Comparison of ENCODE assay signal across 1 cellular context in the genomic region with DNA sequence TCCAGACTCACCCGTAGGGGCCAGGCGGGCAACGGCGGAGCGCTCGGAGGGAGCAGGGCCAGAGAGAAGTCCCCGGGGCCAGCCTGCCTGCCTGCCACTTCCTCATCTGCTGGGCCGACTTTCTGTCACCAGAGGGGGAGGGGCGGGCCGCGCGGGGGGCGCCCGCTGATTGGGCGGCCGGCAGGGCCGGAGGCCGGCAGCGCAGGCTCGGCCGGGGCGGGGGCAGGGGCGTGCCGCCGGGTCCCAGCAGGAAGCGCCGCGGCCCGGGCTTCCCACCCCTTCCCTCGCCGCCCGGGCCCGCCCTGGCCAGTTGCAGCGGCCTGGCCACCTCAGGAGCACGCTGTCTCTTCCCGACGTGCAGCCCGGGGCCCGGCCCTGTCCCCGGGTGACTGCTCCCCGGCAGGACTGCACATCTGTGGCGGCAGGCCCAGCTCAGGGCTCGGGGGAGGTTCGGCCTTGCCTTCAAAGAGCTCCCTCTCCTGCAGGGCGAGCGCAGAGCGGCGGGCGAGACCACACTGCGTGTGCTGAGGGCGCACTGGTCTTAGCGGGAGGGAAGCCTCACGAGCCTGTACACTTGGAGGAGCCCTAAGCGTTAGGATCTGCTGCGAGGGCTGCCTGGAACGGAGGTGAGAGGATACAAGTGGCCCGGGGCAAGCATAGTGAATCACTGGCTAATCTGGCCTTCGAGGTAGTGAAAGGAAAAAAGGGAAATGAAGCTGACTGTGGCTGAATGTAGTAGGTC.
TF ChIP-seq lines count a peak whose summit lies in the region.

A gene (minus strand): TSS at position 108 of the 742 bp plus-strand sequence. CDS start 2,402 bp downstream, outside the sequence.

TF ChIP-seq in K562, 482 proteins besides CTCF, POLR2A, EP300 and RAD21 (continued from another document):
- TF ChIP-seq NCOR1 (IDR thresholded peaks at IDR 0.05): no peak
- TF ChIP-seq KLF6 (CRISPR knock-in tag; IDR thresholded peaks at IDR 0.05; ENCODE audit: borderline replicate concordance): peak; percentile 70; the same call in 1 of the 2 replicates
- no peak for TF ChIP-seq CC2D1A (IDR thresholded peaks at IDR 0.05)
- no peak for TF ChIP-seq ARHGAP35 (IDR thresholded peaks at IDR 0.05; ENCODE audit: partially characterized antibody)
- TF ChIP-seq ZNF57 (CRISPR knock-in tag; IDR thresholded peaks at IDR 0.05): peak; percentile 80; the same call in 1 of the 2 replicates
- TF ChIP-seq FOSL1 (tag; conservative IDR thresholded peaks at IDR 0.05): peak; percentile 67
- TF ChIP-seq, protein P1, sequence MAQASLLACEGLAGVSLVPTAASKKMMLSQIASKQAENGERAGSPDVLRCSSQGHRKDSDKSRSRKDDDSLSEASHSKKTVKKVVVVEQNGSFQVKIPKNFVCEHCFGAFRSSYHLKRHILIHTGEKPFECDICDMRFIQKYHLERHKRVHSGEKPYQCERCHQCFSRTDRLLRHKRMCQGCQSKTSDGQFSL (CRISPR knock-in tag; IDR thresholded peaks at IDR 0.05): peak; percentile 15
- TF ChIP-seq, protein P1 (tag; IDR thresholded peaks at IDR 0.05): no peak
- TF ChIP-seq, protein P2, sequence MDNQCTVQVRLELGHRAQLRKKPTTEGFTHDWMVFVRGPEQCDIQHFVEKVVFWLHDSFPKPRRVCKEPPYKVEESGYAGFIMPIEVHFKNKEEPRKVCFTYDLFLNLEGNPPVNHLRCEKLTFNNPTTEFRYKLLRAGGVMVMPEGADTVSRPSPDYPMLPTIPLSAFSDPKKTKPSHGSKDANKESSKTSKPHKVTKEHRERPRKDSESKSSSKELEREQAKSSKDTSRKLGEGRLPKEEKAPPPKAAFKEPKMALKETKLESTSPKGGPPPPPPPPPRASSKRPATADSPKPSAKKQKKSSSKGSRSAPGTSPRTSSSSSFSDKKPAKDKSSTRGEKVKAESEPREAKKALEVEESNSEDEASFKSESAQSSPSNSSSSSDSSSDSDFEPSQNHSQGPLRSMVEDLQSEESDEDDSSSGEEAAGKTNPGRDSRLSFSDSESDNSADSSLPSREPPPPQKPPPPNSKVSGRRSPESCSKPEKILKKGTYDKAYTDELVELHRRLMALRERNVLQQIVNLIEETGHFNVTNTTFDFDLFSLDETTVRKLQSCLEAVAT (IDR thresholded peaks at IDR 0.05): peak; percentile 14 to 52; a peak in 1 of 4 replicates
- TF ChIP-seq SRF (CRISPR knock-in tag; IDR thresholded peaks at IDR 0.05): peak in 1 of 2 experiments; percentile 36; a peak in 1 of 4 replicates
- TF ChIP-seq HNRNPUL1 (IDR thresholded peaks at IDR 0.05; ENCODE audit: low read length): no peak
- peak; percentile 49; the same call in 1 of the 2 replicates for TF ChIP-seq JUND (IDR thresholded peaks at IDR 0.05; ENCODE audit: borderline replicate concordance, low read depth, low read length)
- peak; percentile 54; the same call in 1 of the 3 replicates for TF ChIP-seq JUND (tag; IDR thresholded peaks at IDR 0.05; ENCODE audit: borderline replicate concordance, low read depth, low read length)
- TF ChIP-seq, protein P3, sequence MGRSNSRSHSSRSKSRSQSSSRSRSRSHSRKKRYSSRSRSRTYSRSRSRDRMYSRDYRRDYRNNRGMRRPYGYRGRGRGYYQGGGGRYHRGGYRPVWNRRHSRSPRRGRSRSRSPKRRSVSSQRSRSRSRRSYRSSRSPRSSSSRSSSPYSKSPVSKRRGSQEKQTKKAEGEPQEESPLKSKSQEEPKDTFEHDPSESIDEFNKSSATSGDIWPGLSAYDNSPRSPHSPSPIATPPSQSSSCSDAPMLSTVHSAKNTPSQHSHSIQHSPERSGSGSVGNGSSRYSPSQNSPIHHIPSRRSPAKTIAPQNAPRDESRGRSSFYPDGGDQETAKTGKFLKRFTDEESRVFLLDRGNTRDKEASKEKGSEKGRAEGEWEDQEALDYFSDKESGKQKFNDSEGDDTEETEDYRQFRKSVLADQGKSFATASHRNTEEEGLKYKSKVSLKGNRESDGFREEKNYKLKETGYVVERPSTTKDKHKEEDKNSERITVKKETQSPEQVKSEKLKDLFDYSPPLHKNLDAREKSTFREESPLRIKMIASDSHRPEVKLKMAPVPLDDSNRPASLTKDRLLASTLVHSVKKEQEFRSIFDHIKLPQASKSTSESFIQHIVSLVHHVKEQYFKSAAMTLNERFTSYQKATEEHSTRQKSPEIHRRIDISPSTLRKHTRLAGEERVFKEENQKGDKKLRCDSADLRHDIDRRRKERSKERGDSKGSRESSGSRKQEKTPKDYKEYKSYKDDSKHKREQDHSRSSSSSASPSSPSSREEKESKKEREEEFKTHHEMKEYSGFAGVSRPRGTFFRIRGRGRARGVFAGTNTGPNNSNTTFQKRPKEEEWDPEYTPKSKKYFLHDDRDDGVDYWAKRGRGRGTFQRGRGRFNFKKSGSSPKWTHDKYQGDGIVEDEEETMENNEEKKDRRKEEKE (IDR thresholded peaks at IDR 0.05; ENCODE audit: borderline replicate concordance in 1 of 2, control insufficient read depth in 1 of 2, low read depth in 2 of 2, low read length in 1 of 2): no peak
- no peak for TF ChIP-seq KAT8 (IDR thresholded peaks at IDR 0.05; ENCODE audit: low read depth)
- TF ChIP-seq POLR2G (IDR thresholded peaks at IDR 0.05; ENCODE audit: low read depth, low read length): peak; percentile 96
- TF ChIP-seq DMBX1 (CRISPR knock-in tag; IDR thresholded peaks at IDR 0.05; ENCODE audit: borderline replicate concordance): peak; percentile 73; the same call in 1 of the 2 replicates
- TF ChIP-seq, protein P4, sequence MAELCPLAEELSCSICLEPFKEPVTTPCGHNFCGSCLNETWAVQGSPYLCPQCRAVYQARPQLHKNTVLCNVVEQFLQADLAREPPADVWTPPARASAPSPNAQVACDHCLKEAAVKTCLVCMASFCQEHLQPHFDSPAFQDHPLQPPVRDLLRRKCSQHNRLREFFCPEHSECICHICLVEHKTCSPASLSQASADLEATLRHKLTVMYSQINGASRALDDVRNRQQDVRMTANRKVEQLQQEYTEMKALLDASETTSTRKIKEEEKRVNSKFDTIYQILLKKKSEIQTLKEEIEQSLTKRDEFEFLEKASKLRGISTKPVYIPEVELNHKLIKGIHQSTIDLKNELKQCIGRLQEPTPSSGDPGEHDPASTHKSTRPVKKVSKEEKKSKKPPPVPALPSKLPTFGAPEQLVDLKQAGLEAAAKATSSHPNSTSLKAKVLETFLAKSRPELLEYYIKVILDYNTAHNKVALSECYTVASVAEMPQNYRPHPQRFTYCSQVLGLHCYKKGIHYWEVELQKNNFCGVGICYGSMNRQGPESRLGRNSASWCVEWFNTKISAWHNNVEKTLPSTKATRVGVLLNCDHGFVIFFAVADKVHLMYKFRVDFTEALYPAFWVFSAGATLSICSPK (IDR thresholded peaks at IDR 0.05; ENCODE audit: borderline replicate concordance): no peak
- TF ChIP-seq ATF7 (IDR thresholded peaks at IDR 0.05): peak; percentile 92
- TF ChIP-seq, protein P5, sequence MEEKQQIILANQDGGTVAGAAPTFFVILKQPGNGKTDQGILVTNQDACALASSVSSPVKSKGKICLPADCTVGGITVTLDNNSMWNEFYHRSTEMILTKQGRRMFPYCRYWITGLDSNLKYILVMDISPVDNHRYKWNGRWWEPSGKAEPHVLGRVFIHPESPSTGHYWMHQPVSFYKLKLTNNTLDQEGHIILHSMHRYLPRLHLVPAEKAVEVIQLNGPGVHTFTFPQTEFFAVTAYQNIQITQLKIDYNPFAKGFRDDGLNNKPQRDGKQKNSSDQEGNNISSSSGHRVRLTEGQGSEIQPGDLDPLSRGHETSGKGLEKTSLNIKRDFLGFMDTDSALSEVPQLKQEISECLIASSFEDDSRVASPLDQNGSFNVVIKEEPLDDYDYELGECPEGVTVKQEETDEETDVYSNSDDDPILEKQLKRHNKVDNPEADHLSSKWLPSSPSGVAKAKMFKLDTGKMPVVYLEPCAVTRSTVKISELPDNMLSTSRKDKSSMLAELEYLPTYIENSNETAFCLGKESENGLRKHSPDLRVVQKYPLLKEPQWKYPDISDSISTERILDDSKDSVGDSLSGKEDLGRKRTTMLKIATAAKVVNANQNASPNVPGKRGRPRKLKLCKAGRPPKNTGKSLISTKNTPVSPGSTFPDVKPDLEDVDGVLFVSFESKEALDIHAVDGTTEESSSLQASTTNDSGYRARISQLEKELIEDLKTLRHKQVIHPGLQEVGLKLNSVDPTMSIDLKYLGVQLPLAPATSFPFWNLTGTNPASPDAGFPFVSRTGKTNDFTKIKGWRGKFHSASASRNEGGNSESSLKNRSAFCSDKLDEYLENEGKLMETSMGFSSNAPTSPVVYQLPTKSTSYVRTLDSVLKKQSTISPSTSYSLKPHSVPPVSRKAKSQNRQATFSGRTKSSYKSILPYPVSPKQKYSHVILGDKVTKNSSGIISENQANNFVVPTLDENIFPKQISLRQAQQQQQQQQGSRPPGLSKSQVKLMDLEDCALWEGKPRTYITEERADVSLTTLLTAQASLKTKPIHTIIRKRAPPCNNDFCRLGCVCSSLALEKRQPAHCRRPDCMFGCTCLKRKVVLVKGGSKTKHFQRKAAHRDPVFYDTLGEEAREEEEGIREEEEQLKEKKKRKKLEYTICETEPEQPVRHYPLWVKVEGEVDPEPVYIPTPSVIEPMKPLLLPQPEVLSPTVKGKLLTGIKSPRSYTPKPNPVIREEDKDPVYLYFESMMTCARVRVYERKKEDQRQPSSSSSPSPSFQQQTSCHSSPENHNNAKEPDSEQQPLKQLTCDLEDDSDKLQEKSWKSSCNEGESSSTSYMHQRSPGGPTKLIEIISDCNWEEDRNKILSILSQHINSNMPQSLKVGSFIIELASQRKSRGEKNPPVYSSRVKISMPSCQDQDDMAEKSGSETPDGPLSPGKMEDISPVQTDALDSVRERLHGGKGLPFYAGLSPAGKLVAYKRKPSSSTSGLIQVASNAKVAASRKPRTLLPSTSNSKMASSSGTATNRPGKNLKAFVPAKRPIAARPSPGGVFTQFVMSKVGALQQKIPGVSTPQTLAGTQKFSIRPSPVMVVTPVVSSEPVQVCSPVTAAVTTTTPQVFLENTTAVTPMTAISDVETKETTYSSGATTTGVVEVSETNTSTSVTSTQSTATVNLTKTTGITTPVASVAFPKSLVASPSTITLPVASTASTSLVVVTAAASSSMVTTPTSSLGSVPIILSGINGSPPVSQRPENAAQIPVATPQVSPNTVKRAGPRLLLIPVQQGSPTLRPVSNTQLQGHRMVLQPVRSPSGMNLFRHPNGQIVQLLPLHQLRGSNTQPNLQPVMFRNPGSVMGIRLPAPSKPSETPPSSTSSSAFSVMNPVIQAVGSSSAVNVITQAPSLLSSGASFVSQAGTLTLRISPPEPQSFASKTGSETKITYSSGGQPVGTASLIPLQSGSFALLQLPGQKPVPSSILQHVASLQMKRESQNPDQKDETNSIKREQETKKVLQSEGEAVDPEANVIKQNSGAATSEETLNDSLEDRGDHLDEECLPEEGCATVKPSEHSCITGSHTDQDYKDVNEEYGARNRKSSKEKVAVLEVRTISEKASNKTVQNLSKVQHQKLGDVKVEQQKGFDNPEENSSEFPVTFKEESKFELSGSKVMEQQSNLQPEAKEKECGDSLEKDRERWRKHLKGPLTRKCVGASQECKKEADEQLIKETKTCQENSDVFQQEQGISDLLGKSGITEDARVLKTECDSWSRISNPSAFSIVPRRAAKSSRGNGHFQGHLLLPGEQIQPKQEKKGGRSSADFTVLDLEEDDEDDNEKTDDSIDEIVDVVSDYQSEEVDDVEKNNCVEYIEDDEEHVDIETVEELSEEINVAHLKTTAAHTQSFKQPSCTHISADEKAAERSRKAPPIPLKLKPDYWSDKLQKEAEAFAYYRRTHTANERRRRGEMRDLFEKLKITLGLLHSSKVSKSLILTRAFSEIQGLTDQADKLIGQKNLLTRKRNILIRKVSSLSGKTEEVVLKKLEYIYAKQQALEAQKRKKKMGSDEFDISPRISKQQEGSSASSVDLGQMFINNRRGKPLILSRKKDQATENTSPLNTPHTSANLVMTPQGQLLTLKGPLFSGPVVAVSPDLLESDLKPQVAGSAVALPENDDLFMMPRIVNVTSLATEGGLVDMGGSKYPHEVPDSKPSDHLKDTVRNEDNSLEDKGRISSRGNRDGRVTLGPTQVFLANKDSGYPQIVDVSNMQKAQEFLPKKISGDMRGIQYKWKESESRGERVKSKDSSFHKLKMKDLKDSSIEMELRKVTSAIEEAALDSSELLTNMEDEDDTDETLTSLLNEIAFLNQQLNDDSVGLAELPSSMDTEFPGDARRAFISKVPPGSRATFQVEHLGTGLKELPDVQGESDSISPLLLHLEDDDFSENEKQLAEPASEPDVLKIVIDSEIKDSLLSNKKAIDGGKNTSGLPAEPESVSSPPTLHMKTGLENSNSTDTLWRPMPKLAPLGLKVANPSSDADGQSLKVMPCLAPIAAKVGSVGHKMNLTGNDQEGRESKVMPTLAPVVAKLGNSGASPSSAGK (IDR thresholded peaks at IDR 0.05): peak; percentile 99
- TF ChIP-seq NR2C2 (CRISPR knock-in tag; IDR thresholded peaks at IDR 0.05): 0 out of 2 replicates have a peak, but pooled peaks have one; percentile 48
- peak; percentile 71 for TF ChIP-seq NR2C2 (tag; IDR thresholded peaks at IDR 0.05)
- TF ChIP-seq CEBPG (CRISPR knock-in tag; IDR thresholded peaks at IDR 0.05): 0 out of 2 replicates have a peak, but pooled peaks have one; percentile 8
- TF ChIP-seq CEBPG (tag; conservative IDR thresholded peaks at IDR 0.05 in 1 of 2, IDR thresholded peaks at IDR 0.05 in 1 of 2): no peak
- peak; percentile 78 for TF ChIP-seq GABPA (tag; conservative IDR thresholded peaks at IDR 0.05; ENCODE audit: low read depth)
